In genomic region chrX:64313624-64314023, GRCh38 we compare ENCODE assay signal across 10 cellular contexts.
"Had no signal": no experiment of that assay in that cellular context is flagged by ENCODE, and none has a peak within 500 bp of the region (broad histone marks: within the 10 kb centered on the region; RNA-seq: fewer than 3 reads in every experiment).

No MANE protein-coding gene starts in this region.

- H3K27ac Mint-ChIP-seq: GM23338, H9, HFFc6 had no signal

- H3K9me3 ChIP-seq: HAP-1 had no signal

- H3K4me3 ChIP-seq: GM23248, GM23338, HAP-1 had no signal

- H3K4me1 Mint-ChIP-seq: GM23338, H9 had no signal

- H3K4me1 ChIP-seq: HAP-1 had no signal

- H3K9ac ChIP-seq: GM23248 had no signal

- DNase-seq: GM23248, GOT3, H7, H9, HCEC 1CT, HFFc6 had no signal

- H3K27ac ChIP-seq: GM23248 had no signal

- H2AFZ ChIP-seq: GM23248, GM23338 had no signal

- FAIRE-seq: H1, H54 had no signal

- H3K36me3 ChIP-seq: HAP-1 had no signal

- H3K4me2 ChIP-seq: GM23338 had no signal

- H3K4me3 Mint-ChIP-seq: GM23338, H9, HFFc6 had no signal
